Comparison of ENCODE assay signal across 24 cellular contexts in the genomic region with DNA sequence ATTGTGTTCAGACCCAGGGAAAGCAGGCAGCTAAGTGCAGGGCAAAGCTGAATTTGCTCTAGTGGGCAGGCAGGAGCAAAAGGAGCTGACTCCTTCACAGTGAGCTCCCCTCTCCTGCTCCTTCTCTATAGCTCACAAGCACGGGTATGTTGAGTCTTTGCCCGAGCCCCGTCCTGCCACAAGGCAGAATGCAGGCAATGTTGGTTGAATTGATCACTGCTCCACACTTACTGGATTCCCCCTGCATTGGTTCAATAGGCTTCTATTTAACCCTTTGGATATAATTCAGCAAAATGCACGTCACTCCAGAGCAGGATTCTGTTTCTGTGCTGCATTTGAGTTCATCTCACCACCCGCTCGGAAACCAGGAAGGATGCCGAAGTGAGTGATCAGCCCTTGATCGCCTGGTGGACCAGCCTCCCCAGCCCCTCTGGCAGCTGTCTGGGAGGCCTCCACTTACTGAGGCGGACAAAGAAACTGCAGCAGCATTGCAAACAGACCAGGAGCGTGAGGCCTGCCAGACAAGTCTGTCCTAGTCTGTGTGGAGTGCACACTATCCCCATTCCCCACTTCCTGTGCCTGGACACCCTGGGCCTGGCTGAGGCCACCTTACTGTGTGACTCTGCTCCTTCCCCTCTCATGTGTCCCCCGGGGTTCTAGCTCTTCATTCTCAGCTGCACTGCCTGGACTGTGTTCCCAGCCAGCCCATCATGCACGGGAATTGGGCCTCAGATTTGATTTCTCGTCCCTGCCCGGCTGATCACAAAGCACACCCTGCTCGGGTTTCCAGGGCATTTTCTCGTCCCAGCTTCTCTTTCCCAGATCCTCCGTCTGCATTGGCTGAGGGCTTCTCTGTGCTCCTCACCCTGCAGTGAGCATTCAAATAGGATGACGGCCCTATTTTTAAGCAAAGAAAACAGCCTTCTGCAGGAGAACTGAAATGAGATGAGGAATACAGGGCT. TPM values are rescaled to one million over a fixed set of nuclear protein-coding genes. Genes with fewer than 3 reads are reported as not detected.
DNase-seq lines count a peak whose midpoint lies in the region; FAIRE-seq and TF ChIP-seq lines count a peak whose summit lies in the region.
"Had no signal": no experiment of that assay in that cellular context is flagged by ENCODE, and none has a peak within 500 bp of the region (broad histone marks: within the 10 kb centered on the region; RNA-seq: fewer than 3 reads in every experiment).

No MANE protein-coding gene starts in this region.

- H2BK5ac ChIP-seq in trophoblast cell (ENCODE audit: low read depth, low read length, poor library complexity): peak overlapping the region; percentile 29

- no peaks in the 10 kb centered on the region for H3K79me2 ChIP-seq in trophoblast cell (ENCODE audit: control insufficient read depth, insufficient read depth, low read length, poor library complexity)

- H3K9me3 Mint-ChIP-seq in brain: peaks cover 2 to 7% (median 4%) of the 10 kb centered on the region in 5 experiments
- H3K9me3 Mint-ChIP-seq: activated CD4-positive, alpha-beta T cell treated with anti-CD3 and anti-CD28 coated beads, Interleukin-2, amount 10 ng/mL, durations not matched to agents 7 days and 5 days; T-helper 1 cell treated with Interleukin-12 subunit alpha and Interleukin-12 subunit beta and Interleukin-4 antibody, amounts not matched to agents 30 μg/mL and 1 μg/mL, for 36 hours had no signal

- H3K36me3 Mint-ChIP-seq in brain: no peaks in the 10 kb centered on the region
- H3K36me3 Mint-ChIP-seq: memory B cell; naive thymus-derived CD4-positive, alpha-beta T cell had no signal

- H2BK12ac ChIP-seq in trophoblast cell (ENCODE audit: low read length): peak overlapping the region; percentile 10

- TF ChIP-seq CTCF in brain (conservative IDR thresholded peaks at IDR 0.05): no peak
- no peak for TF ChIP-seq CTCF in BE2C (IDR thresholded peaks at IDR 0.05; ENCODE audit: low read depth, low read length)
- no peak for TF ChIP-seq CTCF in foreskin fibroblast (IDR thresholded peaks at IDR 0.05; ENCODE audit: low read depth, low read length)

- H3K36me3 ChIP-seq in trophoblast cell (ENCODE audit: control insufficient read depth in 1 of 2, insufficient read depth in 2 of 2, low read length in 2 of 2): no peaks in the 10 kb centered on the region
- H3K36me3 ChIP-seq in BE2C: no peaks in the 10 kb centered on the region
- H3K36me3 ChIP-seq: cardiac muscle cell, Peyer's patch had no signal

- DNase-seq in ELF-1 (ENCODE audit: low read depth, low spot score) (peak; percentile 57), left kidney (ENCODE audit: low read depth, low spot score) (peak; percentile 70), trophoblast cell (no peak), BE2C (no peak), foreskin fibroblast (no peak), RCC 7860 (ENCODE audit: low spot score) (no peak)
- DNase-seq in activated CD4-positive, alpha-beta T cell treated with anti-CD3 and anti-CD28 coated beads for 1 hour: no peak
- DNase-seq: activated CD4-positive, alpha-beta T cell treated with anti-CD3 and anti-CD28 coated beads, Interleukin-2, amount 10 ng/mL, durations not matched to agents 7 days and 5 days; activated naive CD4-positive, alpha-beta T cell treated with anti-CD3 and anti-CD28 coated beads for 36 hours; cortex of kidney; DMS79 treated with DMSO at 0.1 percent for 48 hours; kidney glomerular epithelial cell; naive thymus-derived CD4-positive, alpha-beta T cell; NCI-H2107; NCI-H446 treated with DMSO at 0.1 percent for 48 hours; Peyer's patch; stimulated activated CD8-positive, alpha-beta memory T cell treated with anti-CD3 and anti-CD28 coated beads, Interleukin-4, amount 100 ng/mL, for 48 hours had no signal

- peak overlapping the region; percentile 34 to 94 (median 66) for H3K27ac Mint-ChIP-seq in brain
- H3K27ac Mint-ChIP-seq: activated CD4-positive, alpha-beta T cell treated with anti-CD3 and anti-CD28 coated beads, Interleukin-2, amount 10 ng/mL, durations not matched to agents 7 days and 5 days; activated naive CD4-positive, alpha-beta T cell treated with anti-CD3 and anti-CD28 coated beads for 36 hours; memory B cell; naive thymus-derived CD4-positive, alpha-beta T cell; T-helper 1 cell treated with Interleukin-12 subunit alpha and Interleukin-12 subunit beta and Interleukin-4 antibody, amounts not matched to agents 30 μg/mL and 1 μg/mL, for 36 hours had no signal

- no peak overlapping the region for H2AK5ac ChIP-seq in trophoblast cell (ENCODE audit: low read length)

- peak overlapping the region; percentile 80 for H2AFZ ChIP-seq in trophoblast cell (ENCODE audit: insufficient read depth, low read length, poor library complexity)

- H3K4me2 ChIP-seq in trophoblast cell (ENCODE audit: low read length): no peak overlapping the region

- peak overlapping the region; percentile 42 for H3K27ac ChIP-seq in trophoblast cell (ENCODE audit: low read depth, low read length)
- H3K27ac ChIP-seq: cardiac muscle cell, Peyer's patch had no signal

- peak overlapping the region; percentile 13 for H3K14ac ChIP-seq in trophoblast cell (ENCODE audit: low read length)

- H3K79me1 ChIP-seq in trophoblast cell (ENCODE audit: low read length): peaks cover 8% of the 10 kb centered on the region

- WGBS in trophoblast cell (ENCODE audit: extremely low coverage, insufficient coverage, insufficient read length): no CpG with 5 or more reads among the region's 18 CpGs

- no peak overlapping the region for H3K23ac ChIP-seq in trophoblast cell (ENCODE audit: low read length)

- peaks cover 18% of the 10 kb centered on the region for H3K27me3 Mint-ChIP-seq in brain
- H3K27me3 Mint-ChIP-seq: activated CD4-positive, alpha-beta T cell treated with anti-CD3 and anti-CD28 coated beads, Interleukin-2, amount 10 ng/mL, durations not matched to agents 7 days and 5 days; naive thymus-derived CD4-positive, alpha-beta T cell had no signal

- H3K27me3 ChIP-seq in trophoblast cell (ENCODE audit: insufficient read depth, low read length) (no peaks in the 10 kb centered on the region), BE2C (no peaks in the 10 kb centered on the region)
- H3K27me3 ChIP-seq: cardiac muscle cell, Peyer's patch had no signal

- H3K9ac ChIP-seq in trophoblast cell (ENCODE audit: low read length): no peak overlapping the region

- H3K9me3 ChIP-seq in trophoblast cell (ENCODE audit: insufficient read depth, low read depth, low read length) (peaks cover 6% of the 10 kb centered on the region), BE2C (no peaks in the 10 kb centered on the region)
- H3K9me3 ChIP-seq: Peyer's patch had no signal

- peaks cover 19% of the 10 kb centered on the region for H3K4me1 Mint-ChIP-seq in brain
- H3K4me1 Mint-ChIP-seq: activated CD4-positive, alpha-beta T cell treated with anti-CD3 and anti-CD28 coated beads, Interleukin-2, amount 10 ng/mL, durations not matched to agents 7 days and 5 days; memory B cell; naive thymus-derived CD4-positive, alpha-beta T cell had no signal

- peaks cover 5 to 18% of the 10 kb centered on the region in 2 experiments for H3K4me1 ChIP-seq in trophoblast cell (ENCODE audit: control insufficient read depth in 1 of 2, insufficient read depth in 2 of 2, low read length in 2 of 2)
- H3K4me1 ChIP-seq in BE2C: no peaks in the 10 kb centered on the region
- H3K4me1 ChIP-seq: Peyer's patch had no signal

- H4K12ac ChIP-seq in trophoblast cell (ENCODE audit: low read depth, low read length): no peak overlapping the region

- H4K8ac ChIP-seq in trophoblast cell (ENCODE audit: low read depth, low read length): peak overlapping the region; percentile 53

- H2BK120ac ChIP-seq in trophoblast cell (ENCODE audit: insufficient read depth, low read length, poor library complexity): peak overlapping the region; percentile 6

- H3K18ac ChIP-seq in trophoblast cell (ENCODE audit: low read length): no peak overlapping the region

- no peak for FAIRE-seq in RCC 7860 (lab: Jason Lieb, UNC)
- FAIRE-seq: H54, K562 had no signal

- peak overlapping the region; percentile 33 for H4K91ac ChIP-seq in trophoblast cell (ENCODE audit: low read depth, low read length)

- H3K4me3 ChIP-seq in trophoblast cell (ENCODE audit: low read depth, low read length) (no peak overlapping the region), BE2C (ENCODE audit: low read depth, low read length) (no peak overlapping the region), foreskin fibroblast (ENCODE audit: low read depth in 1 of 2, low read length in 2 of 2) (no peak overlapping the region)
- H3K4me3 ChIP-seq: cardiac muscle cell, K562, Peyer's patch had no signal

- H3K4me3 Mint-ChIP-seq in brain: peak overlapping the region in 1 of 5 experiments; percentile 35
- H3K4me3 Mint-ChIP-seq: activated CD4-positive, alpha-beta T cell treated with anti-CD3 and anti-CD28 coated beads, Interleukin-2, amount 10 ng/mL, durations not matched to agents 7 days and 5 days; activated naive CD4-positive, alpha-beta T cell treated with anti-CD3 and anti-CD28 coated beads for 36 hours; memory B cell; naive thymus-derived CD4-positive, alpha-beta T cell; T-helper 1 cell treated with Interleukin-12 subunit alpha and Interleukin-12 subunit beta and Interleukin-4 antibody, amounts not matched to agents 30 μg/mL and 1 μg/mL, for 36 hours had no signal

- no peak overlapping the region for H3K4ac ChIP-seq in trophoblast cell (ENCODE audit: low read depth, low read length)

RNA-seq across cellular contexts. Expression of a gene that starts 16.5 kb away (rescaled TPM):
- polyA plus RNA-seq in brain (ENCODE audit: insufficient read depth, low read depth, low replicate concordance): 9.6 TPM
- 0.04 TPM in 1 of 2 replicates, not detected in the other for polyA plus RNA-seq in trophoblast cell (2013)
- polyA plus RNA-seq in BE2C (2012; ENCODE audit: insufficient read depth, insufficient read length, low read depth): 11.0 TPM
- polyA plus RNA-seq: BJ; cardiac muscle cell; K562; naive thymus-derived CD4-positive, alpha-beta T cell had no signal

Comparison
In these comparisons a context has a peak if more than half of its experiments do, and no peak if none do; other contexts are left out.
1. DNase-seq: peak in ELF-1 (single experiment) and left kidney (single experiment); none in trophoblast cell (0 of 2), BE2C (single experiment), foreskin fibroblast (0 of 2), activated CD4-positive, alpha-beta T cell treated with anti-CD3 and anti-CD28 coated beads for 1 hour (single experiment) and RCC 7860 (single experiment).